Comparison of ENCODE assay signal across 30 cellular contexts in genomic region chr17:1071103-1071825, GRCh38.
"Had no signal": no experiment of that assay in that cellular context is flagged by ENCODE, and none has a peak within 500 bp of the region (broad histone marks: within the 10 kb centered on the region; RNA-seq: fewer than 3 reads in every experiment).

No MANE protein-coding gene starts in this region.

- H3K9me3 ChIP-seq: breast epithelium, gastrocnemius medialis, left lung, neutrophil, sigmoid colon, upper lobe of right lung had no signal

- DNase-seq: activated CD4-positive, alpha-beta memory T cell treated with anti-CD3 and anti-CD28 coated beads, Interleukin-2, amount 10 ng/mL, durations not matched to agents 7 days and 5 days; activated CD4-positive, alpha-beta T cell treated with anti-CD3 and anti-CD28 coated beads for 1 hour; activated CD4-positive, alpha-beta T cell treated with anti-CD3 and anti-CD28 coated beads, Interleukin-2, amount 10 ng/mL, durations not matched to agents 7 days and 5 days; activated CD8-positive, alpha-beta memory T cell treated with anti-CD3 and anti-CD28 coated beads, Interleukin-2, amount 50 U/mL, for 48 hours; activated T-cell treated with anti-CD3 and anti-CD28 coated beads, Interleukin-2, amount 50 U/mL, for 4 hours; dermis blood vessel endothelial cell; effector CD4-positive, alpha-beta T cell; gastrocnemius medialis; hippocampal formation; immature natural killer cell; kidney glomerular epithelial cell; sigmoid colon; small intestine; stimulated activated CD4-positive, alpha-beta T cell treated with anti-CD3 and anti-CD28 coated beads, Interleukin-1b, Interleukin-23, amount 100 ng/mL, for 48 hours; stimulated activated CD4-positive, alpha-beta T cell treated with anti-CD3 and anti-CD28 coated beads, Interleukin-4, amount 100 ng/mL, for 4 hours; stimulated activated CD8-positive, alpha-beta memory T cell treated with anti-CD3 and anti-CD28 coated beads, Interleukin-4, amount 100 ng/mL, for 48 hours; stimulated activated naive CD8-positive, alpha-beta T cell treated with anti-CD3 and anti-CD28 coated beads, Interleukin-15, amount 100 ng/mL, for 72 hours; substantia nigra; T-helper 17 cell; T1000; upper lobe of right lung had no signal

- H3K4me1 ChIP-seq: breast epithelium, left lung, sigmoid colon, upper lobe of right lung had no signal

- H3K9me3 Mint-ChIP-seq: activated T-cell treated with anti-CD3 and anti-CD28 coated beads, Interleukin-2, amount 50 U/mL, for 4 hours; central memory CD8-positive, alpha-beta T cell; immature natural killer cell had no signal

- H3K27ac Mint-ChIP-seq: activated CD4-positive, alpha-beta memory T cell treated with anti-CD3 and anti-CD28 coated beads, Interleukin-2, amount 10 ng/mL, durations not matched to agents 7 days and 5 days; activated T-helper 2 cell treated with anti-CD3 and anti-CD28 coated beads, Interferon-gamma antibody, Interleukin-2, Interleukin-4, amounts not matched to agents 10 μg/mL and 5 μg/mL and 100 μg/mL, durations not matched to agents 14 hours and 24 hours and 36 hours; immature natural killer cell; nephron; stimulated activated memory B cell treated with anti-CD40 and anti-IgM and Interleukin-4, amounts not matched to agents 10 μg/mL and 1 μg/mL and 100 μg/mL, for 72 hours; T-helper 17 cell had no signal

- H3K4me1 Mint-ChIP-seq: activated CD4-positive, alpha-beta memory T cell treated with anti-CD3 and anti-CD28 coated beads, Interleukin-2, amount 10 ng/mL, durations not matched to agents 7 days and 5 days; activated CD4-positive, alpha-beta T cell treated with anti-CD3 and anti-CD28 coated beads, Interleukin-2, amount 10 ng/mL, durations not matched to agents 7 days and 5 days; immature natural killer cell; stimulated activated memory B cell treated with anti-CD40 and anti-IgM and Interleukin-4, amounts not matched to agents 10 μg/mL and 1 μg/mL and 100 μg/mL, for 72 hours; stimulated activated naive CD8-positive, alpha-beta T cell treated with anti-CD3 and anti-CD28 coated beads, Interleukin-15, amount 100 ng/mL, for 72 hours had no signal

- ATAC-seq: activated naive CD4-positive, alpha-beta T cell treated with anti-CD3 and anti-CD28 coated beads, Interleukin-2, amount 50 U/mL, for 72 hours; activated T-cell treated with anti-CD3 and anti-CD28 coated beads, Interleukin-2, amount 50 U/mL, for 4 hours; gastrocnemius medialis; left lung; stimulated activated memory B cell treated with anti-CD40 and anti-IgM and Interleukin-4, amounts not matched to agents 10 μg/mL and 1 μg/mL and 100 μg/mL, for 72 hours; stimulated activated naive CD8-positive, alpha-beta T cell treated with anti-CD3 and anti-CD28 coated beads, Interleukin-15, amount 100 ng/mL, for 72 hours; T-helper 17 cell; upper lobe of right lung had no signal

- H3K4me3 Mint-ChIP-seq: activated CD4-positive, alpha-beta memory T cell treated with anti-CD3 and anti-CD28 coated beads, Interleukin-2, amount 10 ng/mL, durations not matched to agents 7 days and 5 days; activated CD4-positive, alpha-beta T cell treated with anti-CD3 and anti-CD28 coated beads, Interleukin-2, amount 10 ng/mL, durations not matched to agents 7 days and 5 days; activated T-cell treated with anti-CD3 and anti-CD28 coated beads, Interleukin-2, amount 50 U/mL, for 4 hours; central memory CD8-positive, alpha-beta T cell; immature natural killer cell; nephron; stimulated activated memory B cell treated with anti-CD40 and anti-IgM and Interleukin-4, amounts not matched to agents 10 μg/mL and 1 μg/mL and 100 μg/mL, for 72 hours; stimulated activated naive CD8-positive, alpha-beta T cell treated with anti-CD3 and anti-CD28 coated beads, Interleukin-15, amount 100 ng/mL, for 72 hours had no signal

- H3K36me3 ChIP-seq: breast epithelium had no signal

- H3K27ac ChIP-seq: breast epithelium, gastrocnemius medialis, left lung, neutrophil, sigmoid colon, SK-N-MC, upper lobe of right lung had no signal

- H3K4me3 ChIP-seq: breast epithelium, gastrocnemius medialis, left lung, sigmoid colon, SK-N-MC, upper lobe of right lung had no signal

- H3K27me3 Mint-ChIP-seq: activated CD4-positive, alpha-beta memory T cell treated with anti-CD3 and anti-CD28 coated beads, Interleukin-2, amount 10 ng/mL, durations not matched to agents 7 days and 5 days; activated CD4-positive, alpha-beta T cell treated with anti-CD3 and anti-CD28 coated beads, Interleukin-2, amount 10 ng/mL, durations not matched to agents 7 days and 5 days; central memory CD8-positive, alpha-beta T cell; stimulated activated memory B cell treated with anti-CD40 and anti-IgM and Interleukin-4, amounts not matched to agents 10 μg/mL and 1 μg/mL and 100 μg/mL, for 72 hours; stimulated activated naive CD8-positive, alpha-beta T cell treated with anti-CD3 and anti-CD28 coated beads, Interleukin-15, amount 100 ng/mL, for 72 hours; T-helper 17 cell had no signal

- H3K27me3 ChIP-seq: breast epithelium, gastrocnemius medialis, left lung, neutrophil, sigmoid colon, upper lobe of right lung had no signal
